ENCODE assay signal across 23 cellular contexts in genomic region chr10:8311526-8312070, GRCh38.
"Had no signal": no experiment of that assay in that cellular context is flagged by ENCODE, and none has a peak within 500 bp of the region (broad histone marks: within the 10 kb centered on the region; RNA-seq: fewer than 3 reads in every experiment).

No MANE protein-coding gene starts in this region.

- H3K27me3 Mint-ChIP-seq: memory B cell had no signal

- H3K4me1 Mint-ChIP-seq: memory B cell had no signal

- H3K36me3 Mint-ChIP-seq: memory B cell; natural killer cell treated with Interleukin-12 subunit alpha and Interleukin-12 subunit beta and Interleukin-15 and Interleukin-18, amount 100 ng/mL, for 72 hours; neural progenitor cell had no signal

- H3K27ac Mint-ChIP-seq: memory B cell; natural killer cell treated with Interleukin-12 subunit alpha and Interleukin-12 subunit beta and Interleukin-15 and Interleukin-18, amount 100 ng/mL, for 72 hours; neural progenitor cell; progenitor cell of endocrine pancreas had no signal

- DNase-seq: effector memory CD4-positive, alpha-beta T cell; esophagus squamous epithelium; foreskin fibroblast; glutamatergic neuron; islet precursor cell; left cardiac atrium; left ventricle myocardium inferior; lower lobe of right lung; midbrain; occipital lobe; pancreas; right cardiac atrium; small intestine; stimulated activated CD4-positive, alpha-beta T cell treated with anti-CD3 and anti-CD28 coated beads, Interleukin-12 subunit alpha, Interleukin-12 subunit beta, amount 100 ng/mL, for 4 hours; stimulated activated naive CD4-positive, alpha-beta T cell; stomach; substantia nigra; transverse colon had no signal

- H3K4me3 Mint-ChIP-seq: memory B cell; natural killer cell treated with Interleukin-12 subunit alpha and Interleukin-12 subunit beta and Interleukin-15 and Interleukin-18, amount 100 ng/mL, for 72 hours; neural progenitor cell had no signal

- ATAC-seq: gastroesophageal sphincter; lower lobe of right lung; natural killer cell treated with Interleukin-12 subunit alpha and Interleukin-12 subunit beta and Interleukin-15 and Interleukin-18, amount 100 ng/mL, for 72 hours; pancreas; right cardiac atrium had no signal

- H3K9me3 Mint-ChIP-seq: natural killer cell treated with Interleukin-12 subunit alpha and Interleukin-12 subunit beta and Interleukin-15 and Interleukin-18, amount 100 ng/mL, for 72 hours; neural progenitor cell had no signal
